Comparison of ENCODE assay signal across 9 cellular contexts in the genomic region with DNA sequence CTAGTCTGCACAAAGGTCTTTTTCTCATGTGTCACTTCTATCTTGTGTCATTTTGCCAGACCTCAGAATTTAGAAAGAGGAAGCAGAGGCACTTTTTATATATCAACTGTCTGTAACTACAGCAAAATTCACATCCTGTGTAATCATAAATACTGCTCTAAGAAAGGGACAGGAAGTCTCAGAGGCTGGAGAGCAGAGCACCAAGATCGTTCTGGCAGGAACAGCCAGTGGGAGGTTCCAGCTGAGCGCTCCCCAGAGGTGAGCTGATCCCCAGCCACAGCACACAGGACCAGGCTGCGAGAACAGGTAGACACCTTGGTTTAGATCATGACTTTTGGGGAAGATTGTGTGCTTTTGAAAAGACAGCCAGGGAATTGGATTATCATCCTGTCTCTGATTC. TPM values are rescaled to one million over a fixed set of nuclear protein-coding genes. Genes with fewer than 3 reads are reported as not detected.
DNase-seq lines count a peak whose midpoint lies in the region; ATAC-seq, FAIRE-seq and TF ChIP-seq lines count a peak whose summit lies in the region.
"Had no signal": no experiment of that assay in that cellular context is flagged by ENCODE, and none has a peak within 500 bp of the region (broad histone marks: within the 10 kb centered on the region; RNA-seq: fewer than 3 reads in every experiment).

A gene with protein sequence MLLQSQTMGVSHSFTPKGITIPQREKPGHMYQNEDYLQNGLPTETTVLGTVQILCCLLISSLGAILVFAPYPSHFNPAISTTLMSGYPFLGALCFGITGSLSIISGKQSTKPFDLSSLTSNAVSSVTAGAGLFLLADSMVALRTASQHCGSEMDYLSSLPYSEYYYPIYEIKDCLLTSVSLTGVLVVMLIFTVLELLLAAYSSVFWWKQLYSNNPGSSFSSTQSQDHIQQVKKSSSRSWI (plus strand): TSS at position 174 of the 400 bp plus-strand sequence. CDS start 4,610 bp downstream, outside the sequence.

- no peaks in the 10 kb centered on the region for H3K27me3 ChIP-seq in esophagus squamous epithelium
- no peaks in the 10 kb centered on the region for H3K27me3 ChIP-seq in testis
- H3K27me3 ChIP-seq in small intestine (ENCODE audit: control insufficient read depth in 2 of 2, insufficient read depth in 2 of 2, low read length in 2 of 2), result peaks cover 0 to 4% of the 10 kb centered on the region in 2 donors

- intact Hi-C loops in esophagus squamous epithelium (cut with DNase I), result no loop called here
- intact Hi-C loops in testis (cut with DNase I; ENCODE audit: low total_unique reads), result no loop called here

- no peaks in the 10 kb centered on the region for H3K4me1 Mint-ChIP-seq in HFFc6 (ENCODE audit: low read depth)

- no peak within 1 kb of the TSS for H3K4me3 Mint-ChIP-seq in HFFc6

- FAIRE-seq in small intestine (lab: Jason Lieb, UNC), result no peak

- ATAC-seq in GM21390 (IDR thresholded peaks at IDR 0.05; ENCODE audit: unreplicated experiment), result peak; percentile 92

- DNase-seq in GDM1 (lab: John Stamatoyannopoulos, UW) (peak; percentile 79), esophagus squamous epithelium (lab: John Stamatoyannopoulos, UW) (no peak), testis (peak; percentile 24), HFFc6 (no peak), NCI-H2171 (lab: John Stamatoyannopoulos, UW) (no peak), small intestine (no peak)
- DNase-seq in Jurkat, Clone E6-1 (ENCODE audit: low read depth, low spot score), result peak; percentile 67

- no peaks in the 10 kb centered on the region for H3K36me3 ChIP-seq in esophagus squamous epithelium
- H3K36me3 ChIP-seq in testis (ENCODE audit: low read depth, missing control alignments), result no peaks in the 10 kb centered on the region
- H3K36me3 ChIP-seq in small intestine (ENCODE audit: control insufficient read depth in 2 of 2, insufficient read depth in 2 of 2, low read length in 2 of 2), result no peaks in the 10 kb centered on the region

- TF ChIP-seq CTCF in esophagus squamous epithelium (IDR thresholded peaks at IDR 0.05), result no peak
- TF ChIP-seq CTCF in testis (IDR thresholded peaks at IDR 0.05), result no peak
- TF ChIP-seq CTCF in HFFc6 (IDR thresholded peaks at IDR 0.05), result no peak

- H3K9me3 ChIP-seq in esophagus squamous epithelium (no peaks in the 10 kb centered on the region), testis (no peaks in the 10 kb centered on the region), small intestine (ENCODE audit: control insufficient read depth, low read depth) (no peaks in the 10 kb centered on the region)

- H3K4me3 ChIP-seq in Jurkat, Clone E6-1 (ENCODE audit: low read length), result no peak within 1 kb of the TSS
- H3K4me3 ChIP-seq in esophagus squamous epithelium (peak within 1 kb of the TSS in 3 of 4 donors; percentile 7 to 47 (median 20)), testis (no peak within 1 kb of the TSS), small intestine (ENCODE audit: low read depth in 1 of 2, low read length in 2 of 2) (no peak within 1 kb of the TSS)

- H3K36me3 Mint-ChIP-seq in HFFc6 (ENCODE audit: low read depth), result no peaks in the 10 kb centered on the region

- peaks cover 38% of the 10 kb centered on the region for H3K9me3 Mint-ChIP-seq in HFFc6

- no peaks in the 10 kb centered on the region for H3K27me3 Mint-ChIP-seq in HFFc6 (ENCODE audit: insufficient read depth)

- H3K27ac Mint-ChIP-seq in HFFc6, result no peak within 1 kb of the TSS

- peak within 1 kb of the TSS in 3 of 4 donors; percentile 11 to 68 (median 25) for H3K27ac ChIP-seq in esophagus squamous epithelium
- H3K27ac ChIP-seq in testis, result peak within 1 kb of the TSS in 1 of 2 donors; percentile 44
- H3K27ac ChIP-seq in small intestine (ENCODE audit: low read depth in 1 of 2, low read length in 1 of 2), result peak within 1 kb of the TSS in 1 of 2 donors; percentile 40

- H3K4me1 ChIP-seq in esophagus squamous epithelium (no peaks in the 10 kb centered on the region), testis (no peaks in the 10 kb centered on the region), small intestine (ENCODE audit: control insufficient read depth in 2 of 2, insufficient read depth in 1 of 2, low read depth in 1 of 2, low read length in 1 of 2) (no peaks in the 10 kb centered on the region)

- WGBS in esophagus squamous epithelium, 2 donors, result 22 to 25% methylated on average over 3 of the region's 3 CpGs
- WGBS in testis, 2 donors, result 49 to 51% methylated on average over 3 of the region's 3 CpGs
- WGBS in small intestine, 3 donors, result 40 to 58% (median 53%) methylated on average over 3 of the region's 3 CpGs

- TF ChIP-seq POLR2A in esophagus squamous epithelium (IDR thresholded peaks at IDR 0.05) (peak in 2 of 4 donors; percentile 52 to 69), testis (IDR thresholded peaks at IDR 0.05) (no peak)

RNA-seq across cellular contexts. Expression of the gene that starts here (rescaled TPM):
- polyA plus RNA-seq in Jurkat, Clone E6-1 (2012; ENCODE audit: insufficient read depth, insufficient read length), result not detected
- 10 to 100 TPM in 2 of 4 donors, 1 to 10 TPM in 2; 3.8 to 23.5 (median 10.3) TPM for total RNA-seq in esophagus squamous epithelium
- total RNA-seq in testis, result 10 to 100 TPM in 1 of 2 donors, 1 to 10 TPM in 1; 5.7 to 11.9 TPM
- 8.9 TPM for polyA plus RNA-seq in testis (ENCODE audit: insufficient read depth, low read depth, low replicate concordance)
- not detected for total RNA-seq in HFFc6 (2021; fragmentation: NEBNext Ultra II Directional; extraction: Animal tissue kit (Norgen Biotek cat#: 25700))
- polyA plus RNA-seq in small intestine, result 10 to 100 TPM in 1 of 3 donors, 1 to 10 TPM in 2; 2.2 to 10.8 (median 8.7) TPM
- total RNA-seq: lung microvascular endothelial cell had no signal

Comparison
In these comparisons a context has a peak if more than half of its experiments do, and no peak if none do; other contexts are left out.
1. RNA of the gene that starts here (total RNA-seq): 3.8 to 23.5 TPM in esophagus squamous epithelium and 5.7 to 11.9 TPM in testis; not detected in HFFc6; every median in the first group is over 4 times any median in the second.
2. DNase-seq: peak in GDM1 (single experiment), Jurkat, Clone E6-1 (single experiment) and testis (single experiment); none in esophagus squamous epithelium (single experiment), HFFc6 (single experiment), NCI-H2171 (single experiment) and small intestine (single experiment).
3. H3K4me3 ChIP-seq: peak in esophagus squamous epithelium (3 of 4); none in Jurkat, Clone E6-1 (single experiment), testis (0 of 2) and small intestine (0 of 2).